Comparison of ENCODE assay signal across 11 cellular contexts in the genomic region with DNA sequence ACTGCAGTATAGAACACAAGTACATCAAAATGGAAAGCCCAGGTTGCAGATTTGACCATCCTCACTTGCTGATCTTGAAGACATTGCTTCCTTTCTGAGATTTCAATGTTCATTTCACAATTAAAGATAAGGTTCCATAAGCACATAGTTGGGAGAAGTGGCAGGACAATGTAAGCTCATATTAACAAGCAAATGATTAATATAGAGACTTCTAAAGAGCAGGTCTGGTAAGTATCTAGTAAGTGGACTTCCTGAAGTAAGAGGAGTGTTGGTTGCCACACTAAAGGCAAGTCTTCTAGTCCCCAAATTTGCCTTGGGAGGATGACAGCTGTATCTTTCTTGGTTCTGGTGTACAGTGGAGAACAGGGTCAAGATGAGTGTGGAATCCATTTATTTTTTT. TPM values are rescaled to one million over a fixed set of nuclear protein-coding genes. Genes with fewer than 3 reads are reported as not detected.
A peak's percentile ranks its signal among the peaks of the same experiment; 100 is the strongest.
DNase-seq lines count a peak whose midpoint lies in the region; ATAC-seq and TF ChIP-seq lines count a peak whose summit lies in the region.
"Had no signal": no experiment of that assay in that cellular context is flagged by ENCODE, and none has a peak within 500 bp of the region (broad histone marks: within the 10 kb centered on the region; RNA-seq: fewer than 3 reads in every experiment).

No MANE protein-coding gene starts in this region.

- no peak overlapping the region for H3K27ac Mint-ChIP-seq in nephron progenitor cell
- H3K27ac Mint-ChIP-seq: activated naive CD4-positive, alpha-beta T cell treated with anti-CD3 and anti-CD28 coated beads for 36 hours had no signal

- DNase-seq in heart right ventricle = no peak
- DNase-seq in Right ventricle myocardium inferior (ENCODE audit: missing footprints) = no peak
- no peak for DNase-seq in dorsolateral prefrontal cortex
- no peak for DNase-seq in nephron progenitor cell
- DNase-seq in upper lobe of right lung = no peak
- no peak for DNase-seq in OCI-LY7 (ENCODE audit: low spot score)
- no peak for DNase-seq in SW 1271 (lab: John Stamatoyannopoulos, UW)
- DNase-seq in stimulated activated CD4-positive, alpha-beta T cell treated with anti-CD3 and anti-CD28 coated beads, Interleukin-12 subunit alpha, Interleukin-12 subunit beta, amount 100 ng/mL, for 4 hours = no peak
- DNase-seq: activated naive CD4-positive, alpha-beta T cell treated with anti-CD3 and anti-CD28 coated beads for 36 hours; effector CD8-positive, alpha-beta T cell; Karpas-422 had no signal

- intact Hi-C loops in heart right ventricle (cut with DNase I) = loop anchor here (2.0 to 10.0 kb wide), 22 partner anchors 42 to 919 kb away; no protein-coding TSS in a partner anchor
- intact Hi-C loops in Right ventricle myocardium inferior (cut with DNase I) = loop anchor here (2.0 to 10.0 kb wide), 7 partner anchors 42 to 919 kb away; no protein-coding TSS in a partner anchor
- intact Hi-C loops in dorsolateral prefrontal cortex (cut with DNase I) = loop anchor here (1.0 to 5.0 kb wide), 4 partner anchors 107 to 822 kb away; no protein-coding TSS in a partner anchor
- intact Hi-C loops in upper lobe of right lung (cut with DNase I) = loop anchor here (10.0 kb wide), 1 partner anchor 291 kb away; no protein-coding TSS in a partner anchor
- intact Hi-C loops in OCI-LY7 (cut with micrococcal nuclease; ENCODE audit: unreplicated experiment) = no loop called here

- H3K9me3 ChIP-seq in heart right ventricle (no peaks in the 10 kb centered on the region), upper lobe of right lung (no peaks in the 10 kb centered on the region), OCI-LY7 (ENCODE audit: low read length) (no peaks in the 10 kb centered on the region)

- ATAC-seq in heart right ventricle (no peak), Right ventricle myocardium inferior (no peak), upper lobe of right lung (no peak)

- peak overlapping the region; percentile 89 for H3K4me3 Mint-ChIP-seq in nephron progenitor cell

- no peaks in the 10 kb centered on the region for H4K20me1 ChIP-seq in OCI-LY7 (ENCODE audit: insufficient read depth, low read length)

- H3K9me2 ChIP-seq in OCI-LY7 (ENCODE audit: insufficient read depth, low read length) = no peaks in the 10 kb centered on the region

- H3K27ac ChIP-seq in heart right ventricle (peak overlapping the region; percentile 94 to 100 (median 98)), dorsolateral prefrontal cortex (peak overlapping the region in 55 of 59 donors; percentile 27 to 99 (median 94)), upper lobe of right lung (peak overlapping the region; percentile 96), OCI-LY7 (ENCODE audit: low read depth, low read length, poor library complexity, severe bottlenecking) (no peak overlapping the region)

- no peaks in the 10 kb centered on the region for H3K79me2 ChIP-seq in OCI-LY7 (ENCODE audit: insufficient read depth, low read depth, low read length)

- H2AFZ ChIP-seq in OCI-LY7 (ENCODE audit: low read length) = no peak overlapping the region

- CTCF ChIA-PET in OCI-LY7 (lab: Charles Lee; ENCODE audit: unreplicated experiment) = no interaction called here

- POLR2A ChIA-PET in OCI-LY7 (lab: Charles Lee) = no interaction called here

- H3K36me3 ChIP-seq in heart right ventricle = no peaks in the 10 kb centered on the region
- no peaks in the 10 kb centered on the region for H3K36me3 ChIP-seq in upper lobe of right lung
- H3K36me3 ChIP-seq in OCI-LY7 (ENCODE audit: insufficient read depth, low read length) = no peaks in the 10 kb centered on the region

- H3K27me3 Mint-ChIP-seq in nephron progenitor cell (ENCODE audit: low read depth, poor library complexity) = peaks cover 16% of the 10 kb centered on the region

- H3K27me3 ChIP-seq in heart right ventricle (peaks cover 0 to 59% (median 0%) of the 10 kb centered on the region in 7 donors), dorsolateral prefrontal cortex (peaks cover 0 to 3% (median 0%) of the 10 kb centered on the region in 45 donors), upper lobe of right lung (no peaks in the 10 kb centered on the region)

- H3K4me1 Mint-ChIP-seq in nephron progenitor cell = peaks cover 42% of the 10 kb centered on the region

- H3K4me3 ChIP-seq in heart right ventricle (peak overlapping the region in 9 of 10 donors; percentile 59 to 95 (median 68)), dorsolateral prefrontal cortex (peak overlapping the region in 43 of 59 donors; percentile 52 to 87 (median 74)), upper lobe of right lung (peak overlapping the region; percentile 60), OCI-LY7 (ENCODE audit: low read depth, low read length, poor library complexity, severe bottlenecking) (no peak overlapping the region)

- H3K4me2 ChIP-seq in OCI-LY7 (ENCODE audit: low read length) = no peak overlapping the region

- H3K4me1 ChIP-seq in heart right ventricle (peaks cover 0 to 65% (median 37%) of the 10 kb centered on the region in 9 donors), upper lobe of right lung (peaks cover 18% of the 10 kb centered on the region), OCI-LY7 (ENCODE audit: insufficient read depth, low read length, poor library complexity, severe bottlenecking) (no peaks in the 10 kb centered on the region)

- TF ChIP-seq CTCF in heart right ventricle (IDR thresholded peaks at IDR 0.05) (no peak), dorsolateral prefrontal cortex (IDR thresholded peaks at IDR 0.05 in 54 of 56, conservative IDR thresholded peaks at IDR 0.05 in 2 of 56; ENCODE audit: low read depth in 1 of 56, partially characterized antibody in 56 of 56) (no peak), nephron progenitor cell (IDR thresholded peaks at IDR 0.05) (no peak), upper lobe of right lung (IDR thresholded peaks at IDR 0.05) (no peak), OCI-LY7 (conservative IDR thresholded peaks at IDR 0.05; ENCODE audit: low read length) (no peak)

- peaks cover 10% of the 10 kb centered on the region for H3K9me3 Mint-ChIP-seq in nephron progenitor cell

- H3K36me3 Mint-ChIP-seq in nephron progenitor cell (ENCODE audit: low read depth) = peaks cover 14% of the 10 kb centered on the region

- BruUV-seq in OCI-LY7 (replicated peaks; lab: Mats Ljungman, UMichigan) = no TSS peak

RNA-seq across cellular contexts. Expression of a gene that starts 1.4 kb away (rescaled TPM):
- total RNA-seq in heart right ventricle (100 to 1,000 TPM; 104 to 170 (median 145) TPM), Right ventricle myocardium inferior (102 TPM), dorsolateral prefrontal cortex (100 to 1,000 TPM in 71 of 120 experiments, 10 to 100 TPM in 49; 63.9 to 139 (median 104) TPM), upper lobe of right lung (99.3 TPM), OCI-LY7 (2022) (not detected in 2 replicates)
- 100 to 1,000 TPM in 1 of 2 donors, 10 to 100 TPM in 1; 81.7 to 118 TPM for polyA plus RNA-seq in heart right ventricle
- total RNA-seq in OCI-LY7 (2014; rRNA removed; shearing (Covaris generic)) = not detected in 2 replicates

Comparison
In these comparisons a context has a peak if more than half of its experiments do, and no peak if none do; other contexts are left out.
1. RNA of a gene that starts 1.4 kb away (total RNA-seq): 104 to 170 TPM in heart right ventricle, 63.9 to 139 TPM in dorsolateral prefrontal cortex, 102 TPM in Right ventricle myocardium inferior (single experiment) and 99.3 TPM in upper lobe of right lung (single experiment); not detected in OCI-LY7; every median in the first group is over 10 times any median in the second.